Comparison of ENCODE assay signal across 13 cellular contexts in genomic region chr18:55069497-55069896, GRCh38.
DNase-seq lines count a peak whose midpoint lies in the region; ATAC-seq, FAIRE-seq and TF ChIP-seq lines count a peak whose summit lies in the region.
"Had no signal": no experiment of that assay in that cellular context is flagged by ENCODE, and none has a peak within 500 bp of the region (broad histone marks: within the 10 kb centered on the region; RNA-seq: fewer than 3 reads in every experiment).

No MANE protein-coding gene starts in this region.

- H3K4me1 ChIP-seq in smooth muscle cell (ENCODE audit: low read depth): no peaks in the 10 kb centered on the region
- H3K4me1 ChIP-seq in HepG2 (ENCODE audit: insufficient read depth, low read length): no peaks in the 10 kb centered on the region
- H3K4me1 ChIP-seq: esophagus squamous epithelium had no signal

- BruUV-seq in HepG2 (replicated peaks; lab: Mats Ljungman, UMichigan): no TSS peak

- H3K4me3 ChIP-seq in smooth muscle cell (no peak overlapping the region), HepG2 (replicated peaks in 1 of 3; ENCODE audit: insufficient read depth in 1 of 3, low read depth in 2 of 3, low read length in 3 of 3) (no peak overlapping the region)
- H3K4me3 ChIP-seq: esophagus squamous epithelium, skin epidermis had no signal

- no peaks in the 10 kb centered on the region for H3K9me3 Mint-ChIP-seq in effector memory CD8-positive, alpha-beta T cell

- H3K4me1 Mint-ChIP-seq in effector memory CD8-positive, alpha-beta T cell (ENCODE audit: low read depth in 2 of 2): no peaks in the 10 kb centered on the region
- H3K4me1 Mint-ChIP-seq: CD4-positive, alpha-beta memory T cell had no signal

- no peak overlapping the region for H3K27ac ChIP-seq in smooth muscle cell (ENCODE audit: low read depth)
- H3K27ac ChIP-seq in HepG2 (ENCODE audit: extremely low read length, insufficient read depth, low read length): no peak overlapping the region
- H3K27ac ChIP-seq: esophagus squamous epithelium, VCaP had no signal

- TF ChIP-seq CTCF in smooth muscle cell (IDR thresholded peaks at IDR 0.05; ENCODE audit: borderline replicate concordance, insufficient read depth, poor library complexity, severe bottlenecking): no peak
- TF ChIP-seq CTCF in HepG2 (CRISPR knock-in tag; IDR thresholded peaks at IDR 0.05): no peak

- intact Hi-C loops in HepG2 (cut with micrococcal nuclease; ENCODE audit: unreplicated experiment): no loop called here

- H3K27me3 Mint-ChIP-seq in effector memory CD8-positive, alpha-beta T cell: no peaks in the 10 kb centered on the region

- WGBS in smooth muscle cell (ENCODE audit: low lambda C conversion rate): 97% methylated on average over 6 of the region's 6 CpGs
- WGBS in HepG2 (ENCODE audit: low lambda C conversion rate): 0% methylated on average over 6 of the region's 6 CpGs

- H3K27me3 ChIP-seq in smooth muscle cell (ENCODE audit: low read depth) (no peaks in the 10 kb centered on the region), HepG2 (ENCODE audit: control insufficient read depth in 1 of 2, insufficient read depth in 2 of 2, low read length in 2 of 2) (no peaks in the 10 kb centered on the region)
- H3K27me3 ChIP-seq: esophagus squamous epithelium had no signal

- H3K36me3 Mint-ChIP-seq in effector memory CD8-positive, alpha-beta T cell (ENCODE audit: insufficient read depth): no peaks in the 10 kb centered on the region
- H3K36me3 Mint-ChIP-seq: CD4-positive, alpha-beta memory T cell had no signal

- H3K9ac ChIP-seq in smooth muscle cell (ENCODE audit: low read depth) (no peak overlapping the region), HepG2 (ENCODE audit: insufficient read depth, low read depth, low read length) (no peak overlapping the region)

- CTCF ChIA-PET in HepG2 (lab: Yijun Ruan, JAX; ENCODE audit: low intra/inter-chr PET ratio, low total read pairs): no interaction called here

- TF ChIP-seq EP300 in HepG2 (IDR thresholded peaks at IDR 0.05; ENCODE audit: low read depth in 2 of 2, low read length in 2 of 2) (no peak), HepG2 (CRISPR knock-in tag; IDR thresholded peaks at IDR 0.05; ENCODE audit: borderline replicate concordance) (no peak)

- H3K27ac Mint-ChIP-seq in effector memory CD8-positive, alpha-beta T cell: no peak overlapping the region
- H3K27ac Mint-ChIP-seq: CD4-positive, alpha-beta memory T cell had no signal

- no peaks in the 10 kb centered on the region for H3K36me3 ChIP-seq in smooth muscle cell (ENCODE audit: low read depth)
- no peaks in the 10 kb centered on the region for H3K36me3 ChIP-seq in HepG2 (replicated peaks in 1 of 2; ENCODE audit: control insufficient read depth in 1 of 2, insufficient read depth in 2 of 2, low read length in 2 of 2)
- H3K36me3 ChIP-seq: esophagus squamous epithelium had no signal

- in situ Hi-C loops in HepG2 (cut with HindIII; ENCODE audit: extremely low pct_ligation_motif_present, low pct_unique_long_range_greater_than_20kb): no loop called here

- H3K4me2 ChIP-seq in smooth muscle cell (no peak overlapping the region), HepG2 (ENCODE audit: low read depth, low read length) (no peak overlapping the region)

- peak; percentile 72 for ATAC-seq in GM18867 (IDR thresholded peaks at IDR 0.05; ENCODE audit: unreplicated experiment)
- ATAC-seq in GM21526 (IDR thresholded peaks at IDR 0.05; ENCODE audit: low FRiP score, unreplicated experiment): peak; percentile 75
- ATAC-seq in HG03064 (IDR thresholded peaks at IDR 0.05; ENCODE audit: low read depth, unreplicated experiment): peak; percentile 68
- peak; percentile 32 for ATAC-seq in esophagus mucosa
- no peak for ATAC-seq in effector memory CD8-positive, alpha-beta T cell (replicated peaks)
- ATAC-seq in HepG2: no peak
- ATAC-seq: activated T-cell treated with anti-CD3 and anti-CD28 coated beads, Interleukin-2, amount 50 U/mL, for 4 hours had no signal

- H3K79me2 ChIP-seq in smooth muscle cell (ENCODE audit: low read depth): no peaks in the 10 kb centered on the region
- H3K79me2 ChIP-seq in HepG2 (ENCODE audit: insufficient read depth, low read length): no peaks in the 10 kb centered on the region

- H3K4me3 Mint-ChIP-seq in effector memory CD8-positive, alpha-beta T cell: no peak overlapping the region
- H3K4me3 Mint-ChIP-seq: activated T-cell treated with anti-CD3 and anti-CD28 coated beads, Interleukin-2, amount 50 U/mL, for 4 hours; CD4-positive, alpha-beta memory T cell had no signal

- H2AFZ ChIP-seq in smooth muscle cell (ENCODE audit: low read depth) (no peak overlapping the region), HepG2 (ENCODE audit: low read length) (no peak overlapping the region)

- H3K9me3 ChIP-seq in smooth muscle cell (replicated peaks; ENCODE audit: low read depth) (no peaks in the 10 kb centered on the region), HepG2 (ENCODE audit: low read length) (no peaks in the 10 kb centered on the region)
- H3K9me3 ChIP-seq: esophagus squamous epithelium had no signal

- H4K20me1 ChIP-seq in smooth muscle cell (ENCODE audit: low read depth): no peaks in the 10 kb centered on the region
- no peaks in the 10 kb centered on the region for H4K20me1 ChIP-seq in HepG2 (ENCODE audit: insufficient read depth, low read length)

- TF ChIP-seq RAD21 in HepG2 (CRISPR knock-in tag; IDR thresholded peaks at IDR 0.05): no peak

- POLR2A ChIA-PET in HepG2 (lab: Yijun Ruan, JAX): no interaction called here

- FAIRE-seq in H54 (lab: Jason Lieb, UNC): no peak
- FAIRE-seq in HepG2 (lab: Jason Lieb, UNC): no peak

- no peak for DNase-seq in effector memory CD8-positive, alpha-beta T cell
- DNase-seq in smooth muscle cell (lab: John Stamatoyannopoulos, UW; ENCODE audit: unreplicated experiment) (no peak), H54 (ENCODE audit: insufficient read length, low spot score) (no peak), HepG2 (ENCODE audit: low spot score) (no peak)
- DNase-seq: activated T-cell treated with anti-CD3 and anti-CD28 coated beads, Interleukin-2, amount 50 U/mL, for 4 hours; CD4-positive, alpha-beta memory T cell; esophagus squamous epithelium had no signal

- TF ChIP-seq POLR2A in H54 (IDR thresholded peaks at IDR 0.05; ENCODE audit: low read depth, low read length): no peak
- TF ChIP-seq POLR2A in HepG2 (IDR thresholded peaks at IDR 0.05; ENCODE audit: insufficient read depth in 1 of 2, low read depth in 2 of 2, low read length in 2 of 2): no peak

- no peaks in the 10 kb centered on the region for H3F3A ChIP-seq in smooth muscle cell (ENCODE audit: low read depth)

TF ChIP-seq in HepG2, 621 proteins besides CTCF, POLR2A, EP300 and RAD21:
- TF ChIP-seq EZH2 (conservative IDR thresholded peaks at IDR 0.05; ENCODE audit: low read depth, low read length) (no peak), SAP130 (CRISPR knock-in tag; IDR thresholded peaks at IDR 0.05; ENCODE audit: low read depth) (no peak)

Comparison
In these comparisons a context has a peak if more than half of its experiments do, and no peak if none do; other contexts are left out.
1. ATAC-seq: peak in GM18867 (single experiment), GM21526 (single experiment), HG03064 (single experiment) and esophagus mucosa (single experiment); none in effector memory CD8-positive, alpha-beta T cell (single experiment) and HepG2 (single experiment).